ENCODE assay signal across 16 cellular contexts in genomic region chr1:235014756-235015155, GRCh38.
DNase-seq lines count a peak whose midpoint lies in the region; ATAC-seq, FAIRE-seq and TF ChIP-seq lines count a peak whose summit lies in the region.
"Had no signal": no experiment of that assay in that cellular context is flagged by ENCODE, and none has a peak within 500 bp of the region (broad histone marks: within the 10 kb centered on the region; RNA-seq: fewer than 3 reads in every experiment).

No MANE protein-coding gene starts in this region.

- H3K4me2 ChIP-seq in K562 (ENCODE audit: insufficient read depth, low read length) (no peak overlapping the region), PC-9 (no peak overlapping the region)

- H3K27ac Mint-ChIP-seq in CD8-positive, alpha-beta T cell, result peak overlapping the region; percentile 37
- H3K27ac Mint-ChIP-seq in osteocyte (ENCODE audit: unreplicated experiment), result peak overlapping the region; percentile 36

- intact Hi-C loops in CD8-positive, alpha-beta T cell (cut with DNase I, micrococcal nuclease), result loop anchor here in 1 of 2 experiments (5.0 kb wide), 4 partner anchors 37 to 257 kb away; no protein-coding TSS in a partner anchor
- intact Hi-C loops in Panc1 (cut with micrococcal nuclease; ENCODE audit: unreplicated experiment) (no loop called here), K562 (cut with micrococcal nuclease) (no loop called here), PC-9 (cut with micrococcal nuclease; ENCODE audit: unreplicated experiment) (loop anchor here (5.0 kb wide), 1 partner anchor 52 kb away; no protein-coding TSS in a partner anchor)

- H2AFZ ChIP-seq in K562 (ENCODE audit: low read depth, low read length), result no peak overlapping the region
- H2AFZ ChIP-seq in PC-9, result no peak overlapping the region

- H3K4me3 ChIP-seq in CD8-positive, alpha-beta T cell (ENCODE audit: low read depth, low read length), result no peak overlapping the region
- H3K4me3 ChIP-seq in Panc1 (ENCODE audit: low read depth in 2 of 2, low read length in 2 of 2) (no peak overlapping the region), K562 (no peak overlapping the region), PC-9 (no peak overlapping the region)
- H3K4me3 ChIP-seq: lower lobe of right lung, sigmoid colon had no signal

- peaks cover 51% of the 10 kb centered on the region for H3F3A ChIP-seq in PC-9 (ENCODE audit: insufficient read depth, low read depth)

- no peaks in the 10 kb centered on the region for H3K36me3 Mint-ChIP-seq in CD8-positive, alpha-beta T cell
- H3K36me3 Mint-ChIP-seq in osteocyte (ENCODE audit: unreplicated experiment), result peaks cover 5% of the 10 kb centered on the region

- H3K4me1 ChIP-seq in CD8-positive, alpha-beta T cell (ENCODE audit: insufficient read depth, low read length), result peaks cover 30% of the 10 kb centered on the region
- H3K4me1 ChIP-seq in Panc1 (ENCODE audit: control insufficient read depth, insufficient read depth, low read length) (peaks cover 15% of the 10 kb centered on the region), K562 (replicated peaks in 1 of 2; ENCODE audit: control insufficient read depth in 2 of 2, insufficient read depth in 2 of 2, low read length in 2 of 2) (peaks cover 11 to 17% of the 10 kb centered on the region in 2 experiments), PC-9 (replicated peaks; ENCODE audit: insufficient read depth) (peaks cover 61% of the 10 kb centered on the region)

- no peak overlapping the region for H3K9ac ChIP-seq in K562 (ENCODE audit: insufficient read depth in 1 of 2, low read depth in 2 of 2, low read length in 2 of 2)

- H3K79me2 ChIP-seq in K562 (ENCODE audit: control insufficient read depth, insufficient read depth, low read length) (no peaks in the 10 kb centered on the region), PC-9 (ENCODE audit: low read depth) (no peaks in the 10 kb centered on the region)

- TF ChIP-seq EP300 in K562 (IDR thresholded peaks at IDR 0.05; ENCODE audit: low read length), result no peak

- CTCF ChIA-PET in CD8-positive, alpha-beta T cell (lab: Charles Lee), result no interaction called here
- CTCF ChIA-PET in Panc1 (lab: Charles Lee), result no interaction called here
- CTCF ChIA-PET in K562 (lab: Yijun Ruan, JAX; ENCODE audit: low intra/inter-chr PET ratio), result no interaction called here
- CTCF ChIA-PET in PC-9 (lab: Charles Lee), result no interaction called here
- CTCF ChIA-PET in HEK293T (lab: Yijun Ruan, JAX), result no interaction called here

- no peaks in the 10 kb centered on the region for H3K9me1 ChIP-seq in K562 (ENCODE audit: control insufficient read depth, insufficient read depth, low read length)

- DNase-seq in CD8-positive, alpha-beta T cell, result no peak
- DNase-seq in Panc1 (ENCODE audit: low read depth, low spot score) (no peak), K562 (ENCODE audit: extremely low read depth in 1 of 4, low spot score in 3 of 4) (no peak), osteocyte (ENCODE audit: extremely low spot score, unreplicated experiment) (no peak), PC-9 (no peak), HEK293T (ENCODE audit: extremely low spot score) (no peak)
- DNase-seq: activated effector memory CD4-positive, alpha-beta T cell treated with anti-CD3 and anti-CD28 coated beads, Interleukin-2, amount 50 U/mL, for 16 hours; lower lobe of right lung; NCI-H1694 treated with DMSO at 0.1 percent for 48 hours; NCI-H510A; SHP77 treated with DMSO at 0.1 percent for 48 hours; sigmoid colon; stimulated activated CD4-positive, alpha-beta T cell treated with anti-CD3 and anti-CD28 coated beads, Interleukin-2, amount 100 ng/mL, for 24 hours; T1000 had no signal

- H4K20me1 ChIP-seq in K562 (replicated peaks; ENCODE audit: control insufficient read depth, insufficient read depth, low read length), result no peaks in the 10 kb centered on the region
- H4K20me1 ChIP-seq in PC-9 (ENCODE audit: insufficient read depth), result no peaks in the 10 kb centered on the region

- TF ChIP-seq RAD21 in K562 (CRISPR knock-in tag; conservative IDR thresholded peaks at IDR 0.05 in 1 of 2, IDR thresholded peaks at IDR 0.05 in 1 of 2), result no peak

- H3K9me2 ChIP-seq in PC-9 (ENCODE audit: insufficient read depth), result no peaks in the 10 kb centered on the region

- H3K27me3 ChIP-seq in CD8-positive, alpha-beta T cell (ENCODE audit: insufficient read depth, low read length), result no peaks in the 10 kb centered on the region
- no peaks in the 10 kb centered on the region for H3K27me3 ChIP-seq in Panc1 (ENCODE audit: control insufficient read depth, insufficient read depth, low read length)
- H3K27me3 ChIP-seq in K562 (ENCODE audit: control insufficient read depth in 2 of 2, insufficient read depth in 2 of 2, low read length in 2 of 2), result peaks cover 0 to 3% of the 10 kb centered on the region in 2 experiments; a peak in 1 of 5 replicates
- no peaks in the 10 kb centered on the region for H3K27me3 ChIP-seq in PC-9 (ENCODE audit: insufficient read depth, low read depth)
- H3K27me3 ChIP-seq: sigmoid colon had no signal

- peaks cover 52% of the 10 kb centered on the region for H3K4me1 Mint-ChIP-seq in CD8-positive, alpha-beta T cell (ENCODE audit: low read depth)
- peaks cover 73% of the 10 kb centered on the region for H3K4me1 Mint-ChIP-seq in osteocyte (ENCODE audit: unreplicated experiment)

- no peak for TF ChIP-seq POLR2A in K562 (conservative IDR thresholded peaks at IDR 0.05)

- no peaks in the 10 kb centered on the region for H3K27me3 Mint-ChIP-seq in CD8-positive, alpha-beta T cell (ENCODE audit: low read depth)
- H3K27me3 Mint-ChIP-seq in osteocyte (ENCODE audit: unreplicated experiment), result no peaks in the 10 kb centered on the region

- no peak overlapping the region for H3K27ac ChIP-seq in CD8-positive, alpha-beta T cell (ENCODE audit: low read depth, low read length)
- H3K27ac ChIP-seq in Panc1 (ENCODE audit: low read length), result peak overlapping the region; percentile 31; the same call in 1 of the 2 replicates
- H3K27ac ChIP-seq in K562 (ENCODE audit: extremely low read depth, low read depth, low read length), result no peak overlapping the region
- H3K27ac ChIP-seq in PC-9, result no peak overlapping the region
- H3K27ac ChIP-seq: lower lobe of right lung, sigmoid colon had no signal

- POLR2A ChIA-PET in CD8-positive, alpha-beta T cell (lab: Charles Lee), result no interaction called here
- POLR2A ChIA-PET in Panc1 (lab: Charles Lee), result no interaction called here
- POLR2A ChIA-PET in K562 (lab: Yijun Ruan, JAX), result interaction anchor here (1.2 kb wide), 1 partner anchor 9 kb away, joined by 3 read pairs; no protein-coding TSS in a partner anchor
- POLR2A ChIA-PET in PC-9 (lab: Charles Lee; ENCODE audit: unreplicated experiment), result no interaction called here
- POLR2A ChIA-PET in HEK293T (lab: Yijun Ruan, JAX), result no interaction called here

- in situ Hi-C loops in Panc1 (cut with HindIII; ENCODE audit: low pct_unique_long_range_greater_than_20kb, low sequenced_read_pairs) (no loop called here), K562 (cut with MboI) (no loop called here)

- H3K9me3 Mint-ChIP-seq in CD8-positive, alpha-beta T cell, result peaks cover 8% of the 10 kb centered on the region
- H3K9me3 Mint-ChIP-seq in osteocyte (ENCODE audit: unreplicated experiment), result peaks cover 16% of the 10 kb centered on the region

- no peaks in the 10 kb centered on the region for H3K9me3 ChIP-seq in CD8-positive, alpha-beta T cell (ENCODE audit: low read length)
- no peaks in the 10 kb centered on the region for H3K9me3 ChIP-seq in Panc1 (ENCODE audit: control insufficient read depth, insufficient read depth, low read depth, low read length)
- no peaks in the 10 kb centered on the region for H3K9me3 ChIP-seq in K562 (replicated peaks; ENCODE audit: control insufficient read depth, insufficient read depth, low read depth, low read length)
- peaks cover 3% of the 10 kb centered on the region for H3K9me3 ChIP-seq in PC-9 (ENCODE audit: insufficient read depth, low read depth)
- H3K9me3 ChIP-seq: lower lobe of right lung, sigmoid colon had no signal

- H3K4me3 Mint-ChIP-seq in CD8-positive, alpha-beta T cell, result no peak overlapping the region
- no peak overlapping the region for H3K4me3 Mint-ChIP-seq in osteocyte (ENCODE audit: unreplicated experiment)

- TF ChIP-seq CTCF in CD8-positive, alpha-beta T cell (IDR thresholded peaks at IDR 0.05), result no peak
- TF ChIP-seq CTCF in Panc1 (IDR thresholded peaks at IDR 0.05) (no peak), K562 (IDR thresholded peaks at IDR 0.05 in 2 of 3, conservative IDR thresholded peaks at IDR 0.05 in 1 of 3; ENCODE audit: insufficient read depth in 2 of 3, low read depth in 1 of 3, low read length in 3 of 3) (no peak), osteocyte (IDR thresholded peaks at IDR 0.05) (no peak), PC-9 (conservative IDR thresholded peaks at IDR 0.05) (no peak)

- BruUV-seq in Panc1 (replicated peaks; lab: Mats Ljungman, UMichigan) (no TSS peak), K562 (replicated peaks; lab: Mats Ljungman, UMichigan) (no TSS peak), PC-9 (replicated peaks; lab: Mats Ljungman, UMichigan) (no TSS peak)

- no peak for FAIRE-seq in K562 (lab: Jason Lieb, UNC)

- WGBS in K562 (ENCODE audit: insufficient coverage, low coverage, missing lambda C conversion rate), result 88% methylated on average over 2 of the region's 2 CpGs

- ATAC-seq in CD8-positive, alpha-beta T cell, result no peak
- ATAC-seq in Panc1, result no peak
- no peak for ATAC-seq in K562
- no peak for ATAC-seq in HG02938 (IDR thresholded peaks at IDR 0.05; ENCODE audit: unreplicated experiment)
- ATAC-seq: esophagus mucosa, lower lobe of right lung had no signal

- no peaks in the 10 kb centered on the region for H3K36me3 ChIP-seq in CD8-positive, alpha-beta T cell (ENCODE audit: insufficient read depth, low read length)
- H3K36me3 ChIP-seq in Panc1 (ENCODE audit: control insufficient read depth, insufficient read depth, low read length) (no peaks in the 10 kb centered on the region), K562 (ENCODE audit: control insufficient read depth, insufficient read depth, low read length) (no peaks in the 10 kb centered on the region), PC-9 (ENCODE audit: low read depth) (no peaks in the 10 kb centered on the region)
- H3K36me3 ChIP-seq: lower lobe of right lung, sigmoid colon had no signal

TF ChIP-seq in K562, 482 proteins besides CTCF, POLR2A, EP300 and RAD21 (continues in another document):
- TF ChIP-seq CCAR2 (IDR thresholded peaks at IDR 0.05; ENCODE audit: low read depth, low read length), result no peak
- no peak for TF ChIP-seq NR2F6 (CRISPR knock-in tag; IDR thresholded peaks at IDR 0.05)
- peak; percentile 23; the same call in 1 of the 2 replicates for TF ChIP-seq ZNF316 (IDR thresholded peaks at IDR 0.05)
- TF ChIP-seq TRIM28 (IDR thresholded peaks at IDR 0.05), result no peak

TF ChIP-seq in HEK293T, 16 proteins besides CTCF, POLR2A, EP300 and RAD21 (continues in another document):
- TF ChIP-seq SUZ12 (IDR thresholded peaks at IDR 0.05) (no peak), L3MBTL2 (conservative IDR thresholded peaks at IDR 0.05) (no peak), HDGF (IDR thresholded peaks at IDR 0.05; ENCODE audit: borderline replicate concordance) (no peak), SP1 (IDR thresholded peaks at IDR 0.05) (no peak), LEF1 (IDR thresholded peaks at IDR 0.05; ENCODE audit: borderline replicate concordance) (no peak), FOXK2 (IDR thresholded peaks at IDR 0.05) (no peak), FOXM1 (IDR thresholded peaks at IDR 0.05; ENCODE audit: borderline replicate concordance) (no peak), CTBP1 (IDR thresholded peaks at IDR 0.05; ENCODE audit: borderline replicate concordance) (no peak), ELF4 (IDR thresholded peaks at IDR 0.05) (no peak), TARDBP (IDR thresholded peaks at IDR 0.05) (no peak)
